9 cellular contexts compared by ENCODE assay signal in the genomic region with DNA sequence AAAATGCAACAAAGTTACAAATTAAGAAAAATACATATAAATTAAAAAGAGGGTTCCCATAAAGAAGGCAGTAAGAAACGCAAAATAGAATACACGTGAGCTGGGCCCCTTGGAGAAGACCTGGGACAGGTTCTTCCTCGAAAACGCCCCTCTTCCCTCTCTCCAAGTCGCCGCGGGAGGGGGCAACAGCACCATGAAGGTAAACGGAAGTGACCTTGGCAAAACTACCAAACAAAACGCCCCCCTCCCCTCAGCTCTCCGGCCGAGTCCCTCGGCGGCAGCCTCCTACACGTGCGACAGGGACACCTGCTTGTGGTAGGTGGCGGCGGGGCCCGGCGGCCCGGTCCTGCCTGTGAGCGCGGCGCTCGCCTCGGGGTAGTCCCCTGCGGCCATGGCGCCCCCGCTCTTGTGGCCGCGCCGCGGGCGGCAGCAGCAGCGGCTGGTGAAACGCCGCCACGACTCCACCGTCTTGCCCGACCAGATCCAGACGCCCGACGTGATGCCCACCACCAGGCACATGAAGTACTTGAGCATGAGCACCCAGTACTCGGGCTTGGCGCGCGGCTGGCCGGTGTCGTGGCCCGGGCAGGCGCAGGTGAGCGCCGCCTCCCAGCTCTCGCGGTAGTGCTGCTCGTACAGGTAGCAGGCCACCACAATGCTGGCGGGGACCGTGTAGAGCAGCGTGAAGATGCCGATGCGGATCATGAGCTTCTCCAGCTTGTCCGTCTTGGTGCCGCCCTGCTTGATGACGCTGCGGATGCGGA. TPM values are rescaled to one million over a fixed set of nuclear protein-coding genes. Genes with fewer than 3 reads are reported as not detected.
A peak's percentile ranks its signal among the peaks of the same experiment; 100 is the strongest.
DNase-seq lines count a peak whose midpoint lies in the region; ATAC-seq lines count a peak whose summit lies in the region.
"Had no signal": no experiment of that assay in that cellular context is flagged by ENCODE, and none has a peak within 500 bp of the region (broad histone marks: within the 10 kb centered on the region; RNA-seq: fewer than 3 reads in every experiment).

No MANE protein-coding gene starts in this region.

- peaks cover 56% of the 10 kb centered on the region for H3K27me3 Mint-ChIP-seq in T-helper 1 cell treated with Interleukin-12 subunit alpha and Interleukin-12 subunit beta and Interleukin-4 antibody, amounts not matched to agents 30 μg/mL and 1 μg/mL, for 36 hours (ENCODE audit: low read depth)
- peaks cover 42% of the 10 kb centered on the region for H3K27me3 Mint-ChIP-seq in activated T-cell treated with anti-CD3 and anti-CD28 coated beads, Interleukin-2, amount 50 U/mL, for 4 hours (ENCODE audit: low read depth)
- H3K27me3 Mint-ChIP-seq in stimulated activated memory B cell treated with anti-CD40 and anti-IgM and Interleukin-4, amounts not matched to agents 10 μg/mL and 1 μg/mL and 100 μg/mL, for 72 hours = peaks cover 22% of the 10 kb centered on the region

- DNase-seq in T-helper 1 cell (no peak), iPS-NIHi7 (ENCODE audit: extremely low spot score) (peak; percentile 33), KG1 (lab: John Stamatoyannopoulos, UW) (no peak)
- no peak for DNase-seq in activated T-cell treated with anti-CD3 and anti-CD28 coated beads, Interleukin-2, amount 50 U/mL, for 4 hours
- DNase-seq in activated CD4-positive, alpha-beta T cell treated with anti-CD3 and anti-CD28 coated beads for 48 hours = no peak
- DNase-seq: hippocampal formation had no signal

- no peaks in the 10 kb centered on the region for H3K9me3 Mint-ChIP-seq in T-helper 1 cell treated with Interleukin-12 subunit alpha and Interleukin-12 subunit beta and Interleukin-4 antibody, amounts not matched to agents 30 μg/mL and 1 μg/mL, for 36 hours
- H3K9me3 Mint-ChIP-seq in activated T-cell treated with anti-CD3 and anti-CD28 coated beads, Interleukin-2, amount 50 U/mL, for 4 hours = no peaks in the 10 kb centered on the region
- H3K9me3 Mint-ChIP-seq in stimulated activated memory B cell treated with anti-CD40 and anti-IgM and Interleukin-4, amounts not matched to agents 10 μg/mL and 1 μg/mL and 100 μg/mL, for 72 hours = peaks cover 3% of the 10 kb centered on the region

- H3K36me3 Mint-ChIP-seq in T-helper 1 cell treated with Interleukin-12 subunit alpha and Interleukin-12 subunit beta and Interleukin-4 antibody, amounts not matched to agents 30 μg/mL and 1 μg/mL, for 36 hours (ENCODE audit: low read depth) = no peaks in the 10 kb centered on the region
- H3K36me3 Mint-ChIP-seq in activated T-cell treated with anti-CD3 and anti-CD28 coated beads, Interleukin-2, amount 50 U/mL, for 4 hours (ENCODE audit: insufficient read depth) = no peaks in the 10 kb centered on the region
- H3K36me3 Mint-ChIP-seq in stimulated activated memory B cell treated with anti-CD40 and anti-IgM and Interleukin-4, amounts not matched to agents 10 μg/mL and 1 μg/mL and 100 μg/mL, for 72 hours = peaks cover 9% of the 10 kb centered on the region

- peak overlapping the region; percentile 80 for H3K4me3 Mint-ChIP-seq in T-helper 1 cell treated with Interleukin-12 subunit alpha and Interleukin-12 subunit beta and Interleukin-4 antibody, amounts not matched to agents 30 μg/mL and 1 μg/mL, for 36 hours
- peak overlapping the region; percentile 64 for H3K4me3 Mint-ChIP-seq in activated T-cell treated with anti-CD3 and anti-CD28 coated beads, Interleukin-2, amount 50 U/mL, for 4 hours
- peak overlapping the region; percentile 87 for H3K4me3 Mint-ChIP-seq in stimulated activated memory B cell treated with anti-CD40 and anti-IgM and Interleukin-4, amounts not matched to agents 10 μg/mL and 1 μg/mL and 100 μg/mL, for 72 hours

- peaks cover 17% of the 10 kb centered on the region for H3K4me1 Mint-ChIP-seq in T-helper 1 cell treated with Interleukin-12 subunit alpha and Interleukin-12 subunit beta and Interleukin-4 antibody, amounts not matched to agents 30 μg/mL and 1 μg/mL, for 36 hours (ENCODE audit: low read depth)
- peaks cover 29% of the 10 kb centered on the region for H3K4me1 Mint-ChIP-seq in activated T-cell treated with anti-CD3 and anti-CD28 coated beads, Interleukin-2, amount 50 U/mL, for 4 hours (ENCODE audit: low read depth)
- peaks cover 49% of the 10 kb centered on the region for H3K4me1 Mint-ChIP-seq in stimulated activated memory B cell treated with anti-CD40 and anti-IgM and Interleukin-4, amounts not matched to agents 10 μg/mL and 1 μg/mL and 100 μg/mL, for 72 hours

- H3K27ac Mint-ChIP-seq in T-helper 1 cell treated with Interleukin-12 subunit alpha and Interleukin-12 subunit beta and Interleukin-4 antibody, amounts not matched to agents 30 μg/mL and 1 μg/mL, for 36 hours = no peak overlapping the region
- peak overlapping the region; percentile 25 for H3K27ac Mint-ChIP-seq in stimulated activated memory B cell treated with anti-CD40 and anti-IgM and Interleukin-4, amounts not matched to agents 10 μg/mL and 1 μg/mL and 100 μg/mL, for 72 hours

- no peak for ATAC-seq in activated T-cell treated with anti-CD3 and anti-CD28 coated beads, Interleukin-2, amount 50 U/mL, for 4 hours
- ATAC-seq in stimulated activated memory B cell treated with anti-CD40 and anti-IgM and Interleukin-4, amounts not matched to agents 10 μg/mL and 1 μg/mL and 100 μg/mL, for 72 hours = no peak
- no peak for ATAC-seq in GM18907 (IDR thresholded peaks at IDR 0.05; ENCODE audit: unreplicated experiment)

RNA-seq across cellular contexts. Expression of a gene that starts 2.8 kb away (rescaled TPM):
- total RNA-seq in activated T-cell treated with anti-CD3 and anti-CD28 coated beads, Interleukin-2, amount 50 U/mL, for 4 hours = under 1 TPM; 0.56 to 0.79 (median 0.71) TPM

RNA-seq across cellular contexts. Expression of a gene that starts 55.4 kb away (rescaled TPM):
- total RNA-seq in activated T-cell treated with anti-CD3 and anti-CD28 coated beads, Interleukin-2, amount 50 U/mL, for 4 hours = 10 to 100 TPM in 1 of 3 donors, 1 to 10 TPM in 2; 6.3 to 10.3 (median 6.7) TPM
